1 cellular context compared by ENCODE assay signal in the genomic region with DNA sequence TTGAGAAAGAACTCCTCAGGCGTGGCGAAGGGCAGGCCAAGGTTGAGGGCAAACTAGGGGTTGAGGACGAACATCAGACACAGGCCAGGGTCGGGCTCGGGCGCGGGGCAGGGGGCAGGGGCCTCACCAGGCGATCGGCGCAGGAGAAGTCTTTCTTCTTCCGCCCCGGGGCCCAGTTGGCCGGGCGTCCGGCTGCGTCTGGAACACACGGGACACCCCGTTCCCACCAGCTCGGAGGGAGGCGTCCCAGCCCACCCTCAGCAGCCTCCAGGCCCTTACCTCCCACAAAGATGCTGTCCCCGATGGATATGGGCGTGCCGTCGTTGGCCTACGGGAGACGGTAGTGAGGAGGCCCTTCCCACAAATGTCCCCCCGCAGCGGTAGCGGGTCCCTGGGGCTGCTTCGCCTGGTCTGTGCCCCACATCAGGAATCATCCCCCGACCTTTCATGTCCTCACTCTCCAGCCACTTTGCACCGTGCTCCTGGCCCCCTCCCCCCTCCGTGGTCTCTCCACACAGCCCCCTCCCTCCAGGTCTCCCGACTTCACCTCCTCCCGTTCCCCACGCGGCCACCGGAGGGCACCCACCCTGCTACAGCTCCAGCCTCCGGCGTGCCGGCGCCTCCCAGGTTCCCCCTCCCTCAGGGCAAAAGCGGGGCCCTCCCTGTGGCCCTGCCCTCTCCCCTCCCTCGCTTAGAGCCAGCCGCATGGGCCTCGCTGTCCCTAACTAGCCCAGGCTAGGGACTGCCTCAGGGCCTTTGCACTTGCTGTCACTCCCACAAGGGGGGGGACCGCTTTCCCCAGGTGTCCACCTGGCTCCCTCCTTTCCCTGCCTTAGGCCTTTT.
TF ChIP-seq lines count a peak whose summit lies in the region.

No MANE protein-coding gene starts in this region.

TF ChIP-seq in GM23338, 12 proteins besides CTCF, POLR2A, EP300 and RAD21 (continued from another document):
- TF ChIP-seq, protein P1, sequence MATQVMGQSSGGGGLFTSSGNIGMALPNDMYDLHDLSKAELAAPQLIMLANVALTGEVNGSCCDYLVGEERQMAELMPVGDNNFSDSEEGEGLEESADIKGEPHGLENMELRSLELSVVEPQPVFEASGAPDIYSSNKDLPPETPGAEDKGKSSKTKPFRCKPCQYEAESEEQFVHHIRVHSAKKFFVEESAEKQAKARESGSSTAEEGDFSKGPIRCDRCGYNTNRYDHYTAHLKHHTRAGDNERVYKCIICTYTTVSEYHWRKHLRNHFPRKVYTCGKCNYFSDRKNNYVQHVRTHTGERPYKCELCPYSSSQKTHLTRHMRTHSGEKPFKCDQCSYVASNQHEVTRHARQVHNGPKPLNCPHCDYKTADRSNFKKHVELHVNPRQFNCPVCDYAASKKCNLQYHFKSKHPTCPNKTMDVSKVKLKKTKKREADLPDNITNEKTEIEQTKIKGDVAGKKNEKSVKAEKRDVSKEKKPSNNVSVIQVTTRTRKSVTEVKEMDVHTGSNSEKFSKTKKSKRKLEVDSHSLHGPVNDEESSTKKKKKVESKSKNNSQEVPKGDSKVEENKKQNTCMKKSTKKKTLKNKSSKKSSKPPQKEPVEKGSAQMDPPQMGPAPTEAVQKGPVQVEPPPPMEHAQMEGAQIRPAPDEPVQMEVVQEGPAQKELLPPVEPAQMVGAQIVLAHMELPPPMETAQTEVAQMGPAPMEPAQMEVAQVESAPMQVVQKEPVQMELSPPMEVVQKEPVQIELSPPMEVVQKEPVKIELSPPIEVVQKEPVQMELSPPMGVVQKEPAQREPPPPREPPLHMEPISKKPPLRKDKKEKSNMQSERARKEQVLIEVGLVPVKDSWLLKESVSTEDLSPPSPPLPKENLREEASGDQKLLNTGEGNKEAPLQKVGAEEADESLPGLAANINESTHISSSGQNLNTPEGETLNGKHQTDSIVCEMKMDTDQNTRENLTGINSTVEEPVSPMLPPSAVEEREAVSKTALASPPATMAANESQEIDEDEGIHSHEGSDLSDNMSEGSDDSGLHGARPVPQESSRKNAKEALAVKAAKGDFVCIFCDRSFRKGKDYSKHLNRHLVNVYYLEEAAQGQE (IDR thresholded peaks at IDR 0.05; ENCODE audit: unreplicated experiment) = no peak
- TF ChIP-seq JUNB (IDR thresholded peaks at IDR 0.05; ENCODE audit: unreplicated experiment) (no peak), CREB1 (CRISPR knock-in tag; IDR thresholded peaks at IDR 0.05; ENCODE audit: low read depth) (no peak), ZNF331 (CRISPR knock-in tag; IDR thresholded peaks at IDR 0.05; ENCODE audit: low read depth) (no peak), ZNF114 (CRISPR knock-in tag; IDR thresholded peaks at IDR 0.05) (no peak), POLR2AphosphoS5 (IDR thresholded peaks at IDR 0.05; ENCODE audit: low read depth) (no peak), ETS1 (IDR thresholded peaks at IDR 0.05) (no peak), EZH2 (IDR thresholded peaks at IDR 0.05; ENCODE audit: low read depth, unreplicated experiment) (no peak), EZH2phosphoT487 (IDR thresholded peaks at IDR 0.05; ENCODE audit: unreplicated experiment) (no peak)
- TF ChIP-seq, protein P2, sequence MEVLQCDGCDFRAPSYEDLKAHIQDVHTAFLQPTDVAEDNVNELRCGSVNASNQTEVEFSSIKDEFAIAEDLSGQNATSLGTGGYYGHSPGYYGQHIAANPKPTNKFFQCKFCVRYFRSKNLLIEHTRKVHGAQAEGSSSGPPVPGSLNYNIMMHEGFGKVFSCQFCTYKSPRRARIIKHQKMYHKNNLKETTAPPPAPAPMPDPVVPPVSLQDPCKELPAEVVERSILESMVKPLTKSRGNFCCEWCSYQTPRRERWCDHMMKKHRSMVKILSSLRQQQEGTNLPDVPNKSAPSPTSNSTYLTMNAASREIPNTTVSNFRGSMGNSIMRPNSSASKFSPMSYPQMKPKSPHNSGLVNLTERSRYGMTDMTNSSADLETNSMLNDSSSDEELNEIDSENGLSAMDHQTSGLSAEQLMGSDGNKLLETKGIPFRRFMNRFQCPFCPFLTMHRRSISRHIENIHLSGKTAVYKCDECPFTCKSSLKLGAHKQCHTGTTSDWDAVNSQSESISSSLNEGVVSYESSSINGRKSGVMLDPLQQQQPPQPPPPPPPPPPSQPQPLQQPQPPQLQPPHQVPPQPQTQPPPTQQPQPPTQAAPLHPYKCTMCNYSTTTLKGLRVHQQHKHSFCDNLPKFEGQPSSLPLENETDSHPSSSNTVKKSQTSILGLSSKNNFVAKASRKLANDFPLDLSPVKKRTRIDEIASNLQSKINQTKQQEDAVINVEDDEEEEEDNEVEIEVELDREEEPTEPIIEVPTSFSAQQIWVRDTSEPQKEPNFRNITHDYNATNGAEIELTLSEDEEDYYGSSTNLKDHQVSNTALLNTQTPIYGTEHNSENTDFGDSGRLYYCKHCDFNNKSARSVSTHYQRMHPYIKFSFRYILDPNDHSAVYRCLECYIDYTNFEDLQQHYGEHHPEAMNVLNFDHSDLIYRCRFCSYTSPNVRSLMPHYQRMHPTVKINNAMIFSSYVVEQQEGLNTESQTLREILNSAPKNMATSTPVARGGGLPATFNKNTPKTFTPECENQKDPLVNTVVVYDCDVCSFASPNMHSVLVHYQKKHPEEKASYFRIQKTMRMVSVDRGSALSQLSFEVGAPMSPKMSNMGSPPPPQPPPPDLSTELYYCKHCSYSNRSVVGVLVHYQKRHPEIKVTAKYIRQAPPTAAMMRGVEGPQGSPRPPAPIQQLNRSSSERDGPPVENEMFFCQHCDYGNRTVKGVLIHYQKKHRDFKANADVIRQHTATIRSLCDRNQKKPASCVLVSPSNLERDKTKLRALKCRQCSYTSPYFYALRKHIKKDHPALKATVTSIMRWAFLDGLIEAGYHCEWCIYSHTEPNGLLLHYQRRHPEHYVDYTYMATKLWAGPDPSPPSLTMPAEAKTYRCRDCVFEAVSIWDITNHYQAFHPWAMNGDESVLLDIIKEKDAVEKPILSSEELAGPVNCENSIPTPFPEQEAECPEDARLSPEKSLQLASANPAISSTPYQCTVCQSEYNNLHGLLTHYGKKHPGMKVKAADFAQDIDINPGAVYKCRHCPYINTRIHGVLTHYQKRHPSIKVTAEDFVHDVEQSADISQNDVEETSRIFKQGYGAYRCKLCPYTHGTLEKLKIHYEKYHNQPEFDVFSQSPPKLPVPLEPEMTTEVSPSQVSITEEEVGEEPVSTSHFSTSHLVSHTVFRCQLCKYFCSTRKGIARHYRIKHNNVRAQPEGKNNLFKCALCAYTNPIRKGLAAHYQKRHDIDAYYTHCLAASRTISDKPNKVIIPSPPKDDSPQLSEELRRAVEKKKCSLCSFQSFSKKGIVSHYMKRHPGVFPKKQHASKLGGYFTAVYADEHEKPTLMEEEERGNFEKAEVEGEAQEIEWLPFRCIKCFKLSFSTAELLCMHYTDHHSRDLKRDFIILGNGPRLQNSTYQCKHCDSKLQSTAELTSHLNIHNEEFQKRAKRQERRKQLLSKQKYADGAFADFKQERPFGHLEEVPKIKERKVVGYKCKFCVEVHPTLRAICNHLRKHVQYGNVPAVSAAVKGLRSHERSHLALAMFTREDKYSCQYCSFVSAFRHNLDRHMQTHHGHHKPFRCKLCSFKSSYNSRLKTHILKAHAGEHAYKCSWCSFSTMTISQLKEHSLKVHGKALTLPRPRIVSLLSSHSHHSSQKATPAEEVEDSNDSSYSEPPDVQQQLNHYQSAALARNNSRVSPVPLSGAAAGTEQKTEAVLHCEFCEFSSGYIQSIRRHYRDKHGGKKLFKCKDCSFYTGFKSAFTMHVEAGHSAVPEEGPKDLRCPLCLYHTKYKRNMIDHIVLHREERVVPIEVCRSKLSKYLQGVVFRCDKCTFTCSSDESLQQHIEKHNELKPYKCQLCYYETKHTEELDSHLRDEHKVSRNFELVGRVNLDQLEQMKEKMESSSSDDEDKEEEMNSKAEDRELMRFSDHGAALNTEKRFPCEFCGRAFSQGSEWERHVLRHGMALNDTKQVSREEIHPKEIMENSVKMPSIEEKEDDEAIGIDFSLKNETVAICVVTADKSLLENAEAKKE (CRISPR knock-in tag; IDR thresholded peaks at IDR 0.05) = no peak
